Comparison of ENCODE assay signal across 13 cellular contexts in the genomic region with DNA sequence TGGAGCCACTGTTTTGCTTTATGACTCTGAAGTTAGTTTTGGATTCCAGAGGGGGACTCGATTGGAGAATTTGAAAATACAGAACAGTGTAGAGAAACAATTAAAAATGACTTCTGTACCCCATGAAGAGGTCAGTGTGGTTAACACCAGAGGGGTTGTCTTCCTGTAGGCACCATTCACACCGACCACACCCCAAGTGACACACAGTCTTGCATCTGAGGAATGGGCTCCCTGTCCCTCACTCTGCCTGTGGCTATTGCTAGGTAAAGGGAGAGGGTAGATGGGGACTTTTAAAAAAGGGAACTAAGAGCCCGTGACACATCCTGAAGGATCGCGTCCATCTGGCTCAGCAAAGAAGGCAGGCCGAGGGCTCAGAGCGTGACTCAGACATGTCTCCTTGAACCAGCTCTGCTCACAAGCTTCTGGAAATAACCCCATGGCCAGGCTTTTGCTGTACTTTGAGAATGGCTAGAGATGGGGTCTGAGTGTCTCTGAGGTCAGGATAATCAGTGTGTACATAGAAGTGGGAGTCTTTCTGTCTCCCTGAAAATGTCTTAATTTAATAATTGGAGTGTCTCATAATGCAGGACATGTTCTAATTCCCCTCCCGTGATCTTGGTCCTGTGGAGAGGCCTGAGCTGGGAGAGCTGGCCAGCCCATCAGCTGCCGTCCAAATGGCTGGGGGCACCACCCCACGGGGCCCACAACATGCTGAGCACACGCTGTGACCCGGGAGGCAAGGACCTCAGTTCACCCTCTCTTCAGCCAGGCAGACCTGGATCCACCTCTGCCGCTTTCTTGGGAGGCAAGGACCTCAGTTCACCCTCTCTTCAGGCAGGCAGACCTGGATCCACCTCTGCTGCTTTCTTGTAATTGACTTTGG. TPM values are rescaled to one million over a fixed set of nuclear protein-coding genes. Genes with fewer than 3 reads are reported as not detected.
DNase-seq lines count a peak whose midpoint lies in the region; ATAC-seq, FAIRE-seq and TF ChIP-seq lines count a peak whose summit lies in the region.
"Had no signal": no experiment of that assay in that cellular context is flagged by ENCODE, and none has a peak within 500 bp of the region (broad histone marks: within the 10 kb centered on the region; RNA-seq: fewer than 3 reads in every experiment).

No MANE protein-coding gene starts in this region.

- intact Hi-C loops in Calu3 (cut with micrococcal nuclease; ENCODE audit: unreplicated experiment) (no loop called here), K562 (cut with micrococcal nuclease) (no loop called here), uterus (cut with DNase I; ENCODE audit: low total_unique reads) (no loop called here), left lung (cut with DNase I) (loop anchor here in 1 of 2 donors (5.0 kb wide), 1 partner anchor 78 kb away; no protein-coding TSS in a partner anchor)

- no peak for TF ChIP-seq RAD21 in K562 (CRISPR knock-in tag; conservative IDR thresholded peaks at IDR 0.05 in 1 of 2, IDR thresholded peaks at IDR 0.05 in 1 of 2)

- under 1% methylated on average over 12 of the region's 13 CpGs for WGBS in K562 (ENCODE audit: insufficient coverage, low coverage, missing lambda C conversion rate)
- WGBS in neuronal stem cell (ENCODE audit: extremely low coverage in 2 of 2, insufficient read length in 2 of 2, insufficient replicate concordance in 1 of 2), 2 donors: no CpG with 5 or more reads among the region's 13 CpGs

- H3K23ac ChIP-seq in neuronal stem cell (ENCODE audit: low read depth, low read length, poor library complexity): no peak overlapping the region

- H3K4me1 Mint-ChIP-seq in Calu3 (ENCODE audit: low read depth, unreplicated experiment): no peaks in the 10 kb centered on the region
- H3K4me1 Mint-ChIP-seq: activated B cell treated with CpG ODN at 0.5 μM for 24 hours had no signal

- H4K91ac ChIP-seq in neuronal stem cell (ENCODE audit: low read depth, low read length, poor library complexity): no peak overlapping the region

- no peak overlapping the region for H4K8ac ChIP-seq in neuronal stem cell (ENCODE audit: low read depth, low read length)

- H3K9me3 ChIP-seq in K562 (replicated peaks; ENCODE audit: control insufficient read depth, insufficient read depth, low read depth, low read length): no peaks in the 10 kb centered on the region
- H3K9me3 ChIP-seq in neuronal stem cell (replicated peaks in 1 of 2; ENCODE audit: control insufficient read depth in 2 of 2, insufficient read depth in 1 of 2, low read depth in 1 of 2, low read length in 2 of 2): no peaks in the 10 kb centered on the region
- H3K9me3 ChIP-seq in uterus: no peaks in the 10 kb centered on the region
- H3K9me3 ChIP-seq in left lung: no peaks in the 10 kb centered on the region

- TF ChIP-seq CTCF in Calu3 (IDR thresholded peaks at IDR 0.05; ENCODE audit: unreplicated experiment) (no peak), K562 (IDR thresholded peaks at IDR 0.05 in 2 of 3, conservative IDR thresholded peaks at IDR 0.05 in 1 of 3; ENCODE audit: insufficient read depth in 2 of 3, low read depth in 1 of 3, low read length in 3 of 3) (no peak), uterus (IDR thresholded peaks at IDR 0.05) (no peak), left lung (IDR thresholded peaks at IDR 0.05) (no peak)

- H3K27me3 ChIP-seq in K562 (ENCODE audit: control insufficient read depth in 2 of 2, insufficient read depth in 2 of 2, low read length in 2 of 2) (peaks cover 0 to 28% of the 10 kb centered on the region in 2 experiments; a peak in 2 of 5 replicates), neuronal stem cell (ENCODE audit: control insufficient read depth in 3 of 3, insufficient read depth in 3 of 3, low read depth in 1 of 3, low read length in 3 of 3) (no peaks in the 10 kb centered on the region), uterus (no peaks in the 10 kb centered on the region), left lung (no peaks in the 10 kb centered on the region)

- FAIRE-seq in K562 (lab: Jason Lieb, UNC): no peak

- H3K9ac ChIP-seq in K562 (ENCODE audit: insufficient read depth in 1 of 2, low read depth in 2 of 2, low read length in 2 of 2) (no peak overlapping the region), neuronal stem cell (ENCODE audit: low read depth, low read length, poor library complexity) (no peak overlapping the region)

- TF ChIP-seq EP300 in K562 (IDR thresholded peaks at IDR 0.05; ENCODE audit: low read length): no peak

- no peak overlapping the region for H2AFZ ChIP-seq in K562 (ENCODE audit: low read depth, low read length)
- no peak overlapping the region for H2AFZ ChIP-seq in neuronal stem cell (ENCODE audit: low read length)

- H3K18ac ChIP-seq in neuronal stem cell (ENCODE audit: low read length): peak overlapping the region; percentile 64

- H3K4me3 ChIP-seq in K562 (no peak overlapping the region), neuronal stem cell (ENCODE audit: low read length in 2 of 2) (no peak overlapping the region), uterus (no peak overlapping the region), left lung (no peak overlapping the region)

- H3K4me2 ChIP-seq in K562 (ENCODE audit: insufficient read depth, low read length) (no peak overlapping the region), neuronal stem cell (ENCODE audit: insufficient read depth, low read length, poor library complexity, severe bottlenecking) (no peak overlapping the region)

- in situ Hi-C loops in K562 (cut with MboI): no loop called here

- no peak overlapping the region for H3K14ac ChIP-seq in neuronal stem cell (ENCODE audit: low read length)

- no peak overlapping the region for H3K4me3 Mint-ChIP-seq in Calu3 (ENCODE audit: low read depth, unreplicated experiment)
- H3K4me3 Mint-ChIP-seq: activated B cell treated with CpG ODN at 0.5 μM for 24 hours; activated T-helper 1 cell treated with anti-CD3 and anti-CD28 coated beads, Interleukin-12 subunit alpha, Interleukin-12 subunit beta, Interleukin-2, Interleukin-4 antibody, amounts not matched to agents 30 ng/mL and 10 ng/mL and 1 ng/mL, durations not matched to agents 14 hours and 24 hours and 36 hours had no signal

- DNase-seq in Calu3: peak; percentile 12
- DNase-seq in M059J (ENCODE audit: low read depth): peak; percentile 50
- no peak for DNase-seq in K562 (ENCODE audit: extremely low read depth in 1 of 4, low spot score in 3 of 4)
- no peak for DNase-seq in neuronal stem cell (ENCODE audit: low spot score)
- no peak for DNase-seq in activated T-cell treated with anti-CD3 and anti-CD28 coated beads for 4 hours
- no peak for DNase-seq in uterus
- DNase-seq in left lung: no peak
- DNase-seq: activated B cell treated with CpG ODN at 0.5 μM for 24 hours, caudate nucleus, left colon had no signal

- no peaks in the 10 kb centered on the region for H3K79me1 ChIP-seq in neuronal stem cell (ENCODE audit: low read depth, low read length)

- ATAC-seq in K562 (no peak; the same call in 2 of the 3 replicates), GM19324 (IDR thresholded peaks at IDR 0.05; ENCODE audit: low FRiP score, unreplicated experiment) (no peak), left lung (no peak)
- ATAC-seq: left colon had no signal

- H3K79me2 ChIP-seq in K562 (ENCODE audit: control insufficient read depth, insufficient read depth, low read length): no peaks in the 10 kb centered on the region

- CTCF ChIA-PET in Calu3 (lab: Charles Lee) (interaction anchor here (0.6 to 0.7 kb wide), 2 partner anchors 15 to 63 kb away, joined by 3 to 4 read pairs; no protein-coding TSS in a partner anchor), K562 (lab: Yijun Ruan, JAX; ENCODE audit: low intra/inter-chr PET ratio) (no interaction called here)

- H2BK12ac ChIP-seq in neuronal stem cell (ENCODE audit: low read length): peak overlapping the region; percentile 58

- TF ChIP-seq POLR2A in K562 (conservative IDR thresholded peaks at IDR 0.05) (no peak), uterus (IDR thresholded peaks at IDR 0.05) (no peak)

- no peak overlapping the region for H2BK15ac ChIP-seq in neuronal stem cell (ENCODE audit: low read length)

- H2BK120ac ChIP-seq in neuronal stem cell (ENCODE audit: low read depth, low read length): no peak overlapping the region

- H2AK5ac ChIP-seq in neuronal stem cell (ENCODE audit: low read depth, low read length): peak overlapping the region; percentile 32

- POLR2A ChIA-PET in K562 (lab: Yijun Ruan, JAX): no interaction called here

- H2BK5ac ChIP-seq in neuronal stem cell (ENCODE audit: low read length): no peak overlapping the region

- H3K36me3 Mint-ChIP-seq in Calu3 (ENCODE audit: insufficient read depth, unreplicated experiment): no peaks in the 10 kb centered on the region

- H3K36me3 ChIP-seq in K562 (ENCODE audit: control insufficient read depth, insufficient read depth, low read length) (no peaks in the 10 kb centered on the region), neuronal stem cell (replicated peaks in 1 of 2; ENCODE audit: control insufficient read depth in 2 of 2, insufficient read depth in 2 of 2, low read length in 2 of 2) (no peaks in the 10 kb centered on the region), uterus (no peaks in the 10 kb centered on the region), left lung (no peaks in the 10 kb centered on the region)

- H3K9me1 ChIP-seq in K562 (ENCODE audit: control insufficient read depth, insufficient read depth, low read length): no peaks in the 10 kb centered on the region

- peaks cover 93% of the 10 kb centered on the region for H3K27me3 Mint-ChIP-seq in Calu3 (ENCODE audit: unreplicated experiment)

- H3K27ac Mint-ChIP-seq in Calu3 (ENCODE audit: unreplicated experiment): no peak overlapping the region
- H3K27ac Mint-ChIP-seq: activated B cell treated with CpG ODN at 0.5 μM for 24 hours; activated T-helper 1 cell treated with anti-CD3 and anti-CD28 coated beads, Interleukin-12 subunit alpha, Interleukin-12 subunit beta, Interleukin-2, Interleukin-4 antibody, amounts not matched to agents 30 ng/mL and 10 ng/mL and 1 ng/mL, durations not matched to agents 14 hours and 24 hours and 36 hours had no signal

- H3K27ac ChIP-seq in K562 (ENCODE audit: extremely low read depth, low read depth, low read length) (no peak overlapping the region), neuronal stem cell (replicated peaks; ENCODE audit: low read length) (no peak overlapping the region), uterus (no peak overlapping the region), left lung (no peak overlapping the region)

- H3K4ac ChIP-seq in neuronal stem cell (ENCODE audit: low read length): no peak overlapping the region

- no peaks in the 10 kb centered on the region for H4K20me1 ChIP-seq in K562 (replicated peaks; ENCODE audit: control insufficient read depth, insufficient read depth, low read length)

- BruUV-seq in Calu3 (replicated peaks; lab: Mats Ljungman, UMichigan) (no TSS peak), K562 (replicated peaks; lab: Mats Ljungman, UMichigan) (no TSS peak)

- H3K4me1 ChIP-seq in K562 (replicated peaks in 1 of 2; ENCODE audit: control insufficient read depth in 2 of 2, insufficient read depth in 2 of 2, low read length in 2 of 2) (no peaks in the 10 kb centered on the region), neuronal stem cell (ENCODE audit: control insufficient read depth in 2 of 2, insufficient read depth in 1 of 2, low read depth in 1 of 2, low read length in 2 of 2) (no peaks in the 10 kb centered on the region), uterus (no peaks in the 10 kb centered on the region), left lung (no peaks in the 10 kb centered on the region)

- H3K9me3 Mint-ChIP-seq in Calu3 (ENCODE audit: low read depth, unreplicated experiment): no peaks in the 10 kb centered on the region
- H3K9me3 Mint-ChIP-seq: activated B cell treated with CpG ODN at 0.5 μM for 24 hours; activated T-helper 1 cell treated with anti-CD3 and anti-CD28 coated beads, Interleukin-12 subunit alpha, Interleukin-12 subunit beta, Interleukin-2, Interleukin-4 antibody, amounts not matched to agents 30 ng/mL and 10 ng/mL and 1 ng/mL, durations not matched to agents 14 hours and 24 hours and 36 hours; IgD-negative memory B cell had no signal

RNA-seq across cellular contexts. Expression of gene SGSM1, which starts 39.3 kb away (rescaled TPM):
- total RNA-seq in Calu3 (2022) (0.07 and 0.20 TPM in 2 replicates), K562 (2014; rRNA removed) (not detected in 2 replicates), K562 (2014; rRNA removed; fragmentation: Illumina TruSeq; extraction: Trizol) (not detected in 2 replicates), K562 (2015; rRNA removed; fragmentation: Illumina TruSeq; extraction: Trizol) (not detected in 2 replicates), K562 (2021) (not detected in 2 replicates), uterus (1 to 10 TPM in 3 of 4 donors, under 1 TPM in 1; 0.88 to 4.9 (median 3.0) TPM), left lung (1 to 10 TPM; 2.0 to 2.8 TPM)
- total RNA-seq in M059J (2014; rRNA removed; shearing (Covaris generic)): not detected in 2 replicates
- total RNA-seq in K562 (2011; cell fraction: chromatin; rRNA removed; ENCODE audit: low replicate concordance): 0.12 TPM in 1 of 2 replicates, not detected in the other
- not detected in 2 replicates for total RNA-seq in K562 (2011; cell fraction: nucleolus; rRNA removed)
- total RNA-seq in K562 (2011; cell fraction: nucleoplasm; rRNA removed): not detected in 2 replicates
- polyA plus RNA-seq in K562 (2011; rRNA removed) (0.01 TPM in 1 of 2 replicates, not detected in the other), K562 (2014; fragmentation: Illumina TruSeq; extraction: Trizol) (not detected in 2 replicates), K562 (2014; fragmentation: Nextera tagmentation; extraction: Ambion mirVana) (not detected), K562 (2014; rRNA removed) (not detected in 2 replicates)
- polyA plus RNA-seq in K562 (2011; cell fraction: cytosol; rRNA removed): 0.03 TPM in 2 replicates
- 0.04 TPM in 1 of 2 replicates, not detected in the other for polyA plus RNA-seq in K562 (2011; cell fraction: nucleus; rRNA removed)
- polyA plus RNA-seq in K562 (2012): 0.03 TPM in 1 of 2 replicates, not detected in the other
- not detected in 2 replicates for polyA minus RNA-seq in K562 (2011; rRNA and poly(A)+ RNA removed)
- polyA minus RNA-seq in K562 (2011; cell fraction: cytosol; rRNA and poly(A)+ RNA removed): not detected in 2 replicates
- polyA minus RNA-seq in K562 (2011; cell fraction: nucleus; rRNA and poly(A)+ RNA removed): not detected in 2 replicates
- polyA plus RNA-seq in neuronal stem cell (2013, experiment 1 of 2): 2.0 TPM
- 1.6 TPM for polyA plus RNA-seq in neuronal stem cell (2013, experiment 2 of 2)

Comparison
In these comparisons a context has a peak if more than half of its experiments do, and no peak if none do; other contexts are left out.
1. DNase-seq: peak in Calu3 (single experiment) and M059J (single experiment); none in K562 (0 of 4), neuronal stem cell (single experiment), activated T-cell treated with anti-CD3 and anti-CD28 coated beads for 4 hours (single experiment), uterus (0 of 2) and left lung (0 of 2).